1 cellular context compared by ENCODE assay signal in genomic region chr5:76657683-76658311, GRCh38.
TF ChIP-seq lines count a peak whose summit lies in the region.

No MANE protein-coding gene starts in this region.

TF ChIP-seq in K562, 482 proteins besides CTCF, POLR2A, EP300 and RAD21 (continues in another document):
- TF ChIP-seq HCFC1 (IDR thresholded peaks at IDR 0.05; ENCODE audit: low read depth, low read length) (no peak), MXD1 (CRISPR knock-in tag; IDR thresholded peaks at IDR 0.05; ENCODE audit: borderline replicate concordance, poor library complexity, severe bottlenecking) (no peak), TCF7L2 (IDR thresholded peaks at IDR 0.05; ENCODE audit: low read depth, low read length) (0 out of 2 replicates have a peak, but pooled peaks have one; percentile 21), IRF1 (CRISPR knock-in tag; IDR thresholded peaks at IDR 0.05; ENCODE audit: borderline replicate concordance) (no peak), ZNF274 (IDR thresholded peaks at IDR 0.05; ENCODE audit: borderline replicate concordance, low read depth, low read length) (peak; percentile 74), U2AF1 (optimal IDR thresholded peaks at IDR 0.05; ENCODE audit: low read depth, low read length) (no peak), ELK1 (CRISPR knock-in tag; IDR thresholded peaks at IDR 0.05) (no peak), FOXK1 (CRISPR knock-in tag; IDR thresholded peaks at IDR 0.05; ENCODE audit: borderline replicate concordance) (no peak), PYGO2 (tag; IDR thresholded peaks at IDR 0.05) (peak; percentile 68; the same call in 1 of the 2 replicates), RFX1 (IDR thresholded peaks at IDR 0.05) (no peak), HOXB6 (CRISPR knock-in tag; IDR thresholded peaks at IDR 0.05; ENCODE audit: borderline replicate concordance) (no peak), FOXM1 (IDR thresholded peaks at IDR 0.05; ENCODE audit: low read depth) (peak; percentile 99), FOXM1 (CRISPR knock-in tag; IDR thresholded peaks at IDR 0.05; ENCODE audit: low read depth) (no peak), MXI1 (IDR thresholded peaks at IDR 0.05; ENCODE audit: low read depth, low read length) (peak; percentile 79), MGA (IDR thresholded peaks at IDR 0.05) (peak; percentile 41; the same call in 1 of the 2 replicates), ZNF512 (tag; IDR thresholded peaks at IDR 0.05) (no peak), HDGF (IDR thresholded peaks at IDR 0.05) (no peak), ZNF395 (CRISPR knock-in tag; IDR thresholded peaks at IDR 0.05) (peak; percentile 97), POLR2G (IDR thresholded peaks at IDR 0.05; ENCODE audit: low read depth, low read length) (no peak), ZNF77 (CRISPR knock-in tag; IDR thresholded peaks at IDR 0.05) (no peak), TAL1 (IDR thresholded peaks at IDR 0.05) (peak; percentile 100), KDM1A (IDR thresholded peaks at IDR 0.05) (peak; percentile 97 to 98), PREB (CRISPR knock-in tag; IDR thresholded peaks at IDR 0.05) (no peak), POU5F1 (IDR thresholded peaks at IDR 0.05; ENCODE audit: borderline replicate concordance, low read depth, low read length, partially characterized antibody) (no peak), ELK3 (CRISPR knock-in tag; IDR thresholded peaks at IDR 0.05) (0 out of 2 replicates have a peak, but pooled peaks have one; percentile 23), ARID3B (CRISPR knock-in tag; IDR thresholded peaks at IDR 0.05; ENCODE audit: borderline replicate concordance) (no peak), HDAC3 (IDR thresholded peaks at IDR 0.05; ENCODE audit: borderline replicate concordance, partially characterized antibody) (peak; percentile 96), SFPQ (IDR thresholded peaks at IDR 0.05; ENCODE audit: low read depth, low read length) (no peak), SP1 (CRISPR knock-in tag; IDR thresholded peaks at IDR 0.05) (peak; percentile 63; the same call in 1 of the 2 replicates), NCOA1 (IDR thresholded peaks at IDR 0.05; ENCODE audit: low read depth) (peak; percentile 94), PPARD (CRISPR knock-in tag; IDR thresholded peaks at IDR 0.05) (no peak), XRCC4 (IDR thresholded peaks at IDR 0.05; ENCODE audit: extremely low read depth, insufficient read depth, insufficient read length) (no peak)
